Comparison of ENCODE assay signal across 8 cellular contexts in genomic region chr12:30794591-30795409, GRCh38. TPM values are rescaled to one million over a fixed set of nuclear protein-coding genes. Genes with fewer than 3 reads are reported as not detected.
DNase-seq lines count a peak whose midpoint lies in the region; ATAC-seq and TF ChIP-seq lines count a peak whose summit lies in the region.

No MANE protein-coding gene starts in this region.

- no peak for TF ChIP-seq POLR2A in stomach (IDR thresholded peaks at IDR 0.05)

- peaks cover 22 to 38% of the 10 kb centered on the region in 2 donors for H3K27me3 Mint-ChIP-seq in CD4-positive, alpha-beta memory T cell

- H3K4me3 Mint-ChIP-seq in CD4-positive, alpha-beta memory T cell = peak overlapping the region in 7 of 8 donors; percentile 55 to 85 (median 71)

- no peak overlapping the region for H3K4me3 ChIP-seq in CD4-positive, alpha-beta memory T cell (ENCODE audit: low read length in 2 of 2)
- H3K4me3 ChIP-seq in iPS-15b (ENCODE audit: low read depth, low read length) (peak overlapping the region; percentile 80), stomach (peak overlapping the region in 3 of 4 donors; percentile 63 to 64 (median 63)), WERI-Rb-1 (ENCODE audit: low read depth, low read length) (no peak overlapping the region)

- no peaks in the 10 kb centered on the region for H3K9me3 ChIP-seq in CD4-positive, alpha-beta memory T cell (ENCODE audit: control insufficient read depth in 1 of 2, low read length in 2 of 2)
- H3K9me3 ChIP-seq in iPS-15b (ENCODE audit: control insufficient read depth, insufficient read depth, low read length) (no peaks in the 10 kb centered on the region), stomach (no peaks in the 10 kb centered on the region), WERI-Rb-1 (ENCODE audit: severe bottlenecking) (no peaks in the 10 kb centered on the region)

- no peaks in the 10 kb centered on the region for H3K36me3 ChIP-seq in CD4-positive, alpha-beta memory T cell (ENCODE audit: insufficient read depth, low read length)
- peaks cover 6% of the 10 kb centered on the region for H3K36me3 ChIP-seq in iPS-15b (ENCODE audit: control insufficient read depth, insufficient read depth, low read length)
- H3K36me3 ChIP-seq in stomach = no peaks in the 10 kb centered on the region
- H3K36me3 ChIP-seq in WERI-Rb-1 = no peaks in the 10 kb centered on the region

- TF ChIP-seq EP300 in stomach (IDR thresholded peaks at IDR 0.05) = no peak

- H3K27ac ChIP-seq in CD4-positive, alpha-beta memory T cell (ENCODE audit: low read depth, low read length) = no peak overlapping the region
- H3K27ac ChIP-seq in stomach (peak overlapping the region in 3 of 5 donors; percentile 45 to 68 (median 49)), WERI-Rb-1 (no peak overlapping the region)

- DNase-seq in CD4-positive, alpha-beta memory T cell = no peak
- DNase-seq in M059J (ENCODE audit: low read depth) = peak; percentile 96
- peak; percentile 94 for DNase-seq in amniotic epithelial cell (ENCODE audit: low read depth)
- DNase-seq in stomach = no peak
- DNase-seq in GM10266 (ENCODE audit: extremely low spot score) = no peak
- no peak for DNase-seq in WERI-Rb-1

- H3K36me3 Mint-ChIP-seq in CD4-positive, alpha-beta memory T cell = no peaks in the 10 kb centered on the region

- POLR2A ChIA-PET in CD4-positive, alpha-beta memory T cell (lab: Charles Lee; ENCODE audit: partially characterized antibody) = no interaction called here

- H3K27me3 ChIP-seq in CD4-positive, alpha-beta memory T cell (ENCODE audit: insufficient read depth, low read length) = no peaks in the 10 kb centered on the region
- H3K27me3 ChIP-seq in iPS-15b (ENCODE audit: control insufficient read depth, insufficient read depth, low read length) = no peaks in the 10 kb centered on the region
- peaks cover 0 to 30% (median 16%) of the 10 kb centered on the region in 3 donors for H3K27me3 ChIP-seq in stomach
- no peaks in the 10 kb centered on the region for H3K27me3 ChIP-seq in WERI-Rb-1 (ENCODE audit: insufficient read depth, low read depth, severe bottlenecking)

- no peak overlapping the region for H3K27ac Mint-ChIP-seq in CD4-positive, alpha-beta memory T cell

- H3K9me3 Mint-ChIP-seq in CD4-positive, alpha-beta memory T cell = no peaks in the 10 kb centered on the region

- peaks cover 11% of the 10 kb centered on the region for H3K4me1 ChIP-seq in CD4-positive, alpha-beta memory T cell (ENCODE audit: insufficient read depth, low read length)
- H3K4me1 ChIP-seq in iPS-15b (ENCODE audit: control insufficient read depth, insufficient read depth, low read length) = peaks cover 20% of the 10 kb centered on the region
- peaks cover 14 to 30% (median 19%) of the 10 kb centered on the region in 4 donors for H3K4me1 ChIP-seq in stomach

- 58 to 72% (median 65%) methylated on average over 13 of the region's 13 CpGs for WGBS in stomach, 5 donors

- no peak for ATAC-seq in HG02763 (IDR thresholded peaks at IDR 0.05; ENCODE audit: unreplicated experiment)

- TF ChIP-seq CTCF in stomach (IDR thresholded peaks at IDR 0.05) (no peak), GM10266 (IDR thresholded peaks at IDR 0.05; ENCODE audit: control insufficient read depth, insufficient read depth, low read depth, missing control alignments) (no peak), WERI-Rb-1 (IDR thresholded peaks at IDR 0.05; ENCODE audit: low read depth, low read length) (no peak)

- H3K9ac ChIP-seq in iPS-15b (ENCODE audit: low read depth, low read length) = no peak overlapping the region

- peaks cover 7 to 27% (median 13%) of the 10 kb centered on the region in 4 donors for H3K4me1 Mint-ChIP-seq in CD4-positive, alpha-beta memory T cell

- intact Hi-C loops in CD4-positive, alpha-beta memory T cell (cut with micrococcal nuclease) = no loop called here
- intact Hi-C loops in stomach (cut with DNase I; ENCODE audit: low total_unique reads) = no loop called here

- CTCF ChIA-PET in CD4-positive, alpha-beta memory T cell (lab: Charles Lee; ENCODE audit: partially characterized antibody) = no interaction called here

RNA-seq across cellular contexts. Expression of gene CAPRIN2, which starts 40.0 kb away (rescaled TPM):
- 10 to 100 TPM; 42.9 to 47.0 TPM for total RNA-seq in CD4-positive, alpha-beta memory T cell
- 1 to 10 TPM; 4.5 to 8.7 TPM for polyA plus RNA-seq in CD4-positive, alpha-beta memory T cell
- 11.5 and 22.2 TPM in 2 replicates for total RNA-seq in M059J (2014; rRNA removed; shearing (Covaris generic))
- 100 to 1,000 TPM in 2 of 5 donors, 10 to 100 TPM in 3; 22.0 to 154 (median 39.3) TPM for total RNA-seq in stomach
- polyA plus RNA-seq in stomach = 10 to 100 TPM in 1 of 3 donors, 1 to 10 TPM in 2; 6.7 to 13.4 (median 8.7) TPM

Comparison
In these comparisons a context has a peak if more than half of its experiments do, and no peak if none do; other contexts are left out.
1. DNase-seq: peak in M059J (single experiment) and amniotic epithelial cell (single experiment); none in CD4-positive, alpha-beta memory T cell (0 of 5), stomach (single experiment), GM10266 (single experiment) and WERI-Rb-1 (single experiment).
2. H3K27ac ChIP-seq: peak in stomach (3 of 5); none in CD4-positive, alpha-beta memory T cell (single experiment) and WERI-Rb-1 (single experiment).
3. H3K4me3 ChIP-seq: peak in iPS-15b (single experiment) and stomach (3 of 4); none in CD4-positive, alpha-beta memory T cell (0 of 2) and WERI-Rb-1 (single experiment).